In genomic region chr3:112675943-112676530, GRCh38 we compare ENCODE assay signal across 10 cellular contexts. TPM values are rescaled to one million over a fixed set of nuclear protein-coding genes. Genes with fewer than 3 reads are reported as not detected.
A peak's percentile ranks its signal among the peaks of the same experiment; 100 is the strongest.
DNase-seq lines count a peak whose midpoint lies in the region; ATAC-seq and TF ChIP-seq lines count a peak whose summit lies in the region.
"Had no signal": no experiment of that assay in that cellular context is flagged by ENCODE, and none has a peak within 500 bp of the region (broad histone marks: within the 10 kb centered on the region; RNA-seq: fewer than 3 reads in every experiment).

No MANE protein-coding gene starts in this region.

- peaks cover 6% of the 10 kb centered on the region for H3K27me3 Mint-ChIP-seq in activated T-cell treated with anti-CD3 and anti-CD28 coated beads, Interleukin-2, amount 50 U/mL, for 24 hours
- peaks cover 8% of the 10 kb centered on the region for H3K27me3 Mint-ChIP-seq in brain
- no peaks in the 10 kb centered on the region for H3K27me3 Mint-ChIP-seq in stimulated activated memory B cell treated with anti-CD40 and anti-IgM and Interleukin-4, amounts not matched to agents 10 μg/mL and 1 μg/mL and 100 μg/mL, for 72 hours

- H3K27ac ChIP-seq in OCI-LY7 (ENCODE audit: low read depth, low read length, poor library complexity, severe bottlenecking), result no peak overlapping the region

- H3K4me1 Mint-ChIP-seq in activated T-cell treated with anti-CD3 and anti-CD28 coated beads, Interleukin-2, amount 50 U/mL, for 24 hours (ENCODE audit: low read depth), result peaks cover 63% of the 10 kb centered on the region
- peaks cover 25% of the 10 kb centered on the region for H3K4me1 Mint-ChIP-seq in brain
- H3K4me1 Mint-ChIP-seq in stimulated activated memory B cell treated with anti-CD40 and anti-IgM and Interleukin-4, amounts not matched to agents 10 μg/mL and 1 μg/mL and 100 μg/mL, for 72 hours, result peaks cover 33% of the 10 kb centered on the region

- H3K9me3 Mint-ChIP-seq in activated T-cell treated with anti-CD3 and anti-CD28 coated beads, Interleukin-2, amount 50 U/mL, for 24 hours, result no peaks in the 10 kb centered on the region
- H3K9me3 Mint-ChIP-seq in brain, result peaks cover 0 to 2% (median 0%) of the 10 kb centered on the region in 5 experiments
- H3K9me3 Mint-ChIP-seq in stimulated activated memory B cell treated with anti-CD40 and anti-IgM and Interleukin-4, amounts not matched to agents 10 μg/mL and 1 μg/mL and 100 μg/mL, for 72 hours, result no peaks in the 10 kb centered on the region
- H3K9me3 Mint-ChIP-seq: naive thymus-derived CD8-positive, alpha-beta T cell had no signal

- CTCF ChIA-PET in OCI-LY7 (lab: Charles Lee; ENCODE audit: unreplicated experiment), result no interaction called here

- no peaks in the 10 kb centered on the region for H3K36me3 ChIP-seq in OCI-LY7 (ENCODE audit: insufficient read depth, low read length)
- no peaks in the 10 kb centered on the region for H3K36me3 ChIP-seq in HAP-1 (replicated peaks)

- no TSS peak for BruUV-seq in OCI-LY7 (replicated peaks; lab: Mats Ljungman, UMichigan)

- ATAC-seq in stimulated activated memory B cell treated with anti-CD40 and anti-IgM and Interleukin-4, amounts not matched to agents 10 μg/mL and 1 μg/mL and 100 μg/mL, for 72 hours, result no peak
- ATAC-seq in GM19351 (IDR thresholded peaks at IDR 0.05; ENCODE audit: unreplicated experiment), result no peak

- H3K4me1 ChIP-seq in OCI-LY7 (ENCODE audit: insufficient read depth, low read length, poor library complexity, severe bottlenecking) (peaks cover 11% of the 10 kb centered on the region), HAP-1 (peaks cover 17% of the 10 kb centered on the region)

- peak overlapping the region; percentile 43; the same call in 1 of the 2 replicates for H3K4me2 ChIP-seq in OCI-LY7 (ENCODE audit: low read length)

- H3K4me3 ChIP-seq in OCI-LY7 (ENCODE audit: low read depth, low read length, poor library complexity, severe bottlenecking) (no peak overlapping the region), HAP-1 (no peak overlapping the region)

- H3K9me2 ChIP-seq in OCI-LY7 (ENCODE audit: insufficient read depth, low read length), result no peaks in the 10 kb centered on the region

- no peaks in the 10 kb centered on the region for H3K79me2 ChIP-seq in OCI-LY7 (ENCODE audit: insufficient read depth, low read depth, low read length)

- no peak overlapping the region for H3K4me3 Mint-ChIP-seq in activated T-cell treated with anti-CD3 and anti-CD28 coated beads, Interleukin-2, amount 50 U/mL, for 24 hours
- peak overlapping the region in 2 of 5 experiments; percentile 5 to 28 for H3K4me3 Mint-ChIP-seq in brain
- H3K4me3 Mint-ChIP-seq in stimulated activated memory B cell treated with anti-CD40 and anti-IgM and Interleukin-4, amounts not matched to agents 10 μg/mL and 1 μg/mL and 100 μg/mL, for 72 hours, result peak overlapping the region; percentile 62

- H3K27ac Mint-ChIP-seq in activated T-cell treated with anti-CD3 and anti-CD28 coated beads, Interleukin-2, amount 50 U/mL, for 24 hours, result peak overlapping the region; percentile 70
- peak overlapping the region in 3 of 5 experiments; percentile 74 to 88 (median 82) for H3K27ac Mint-ChIP-seq in brain
- peak overlapping the region; percentile 53 for H3K27ac Mint-ChIP-seq in stimulated activated memory B cell treated with anti-CD40 and anti-IgM and Interleukin-4, amounts not matched to agents 10 μg/mL and 1 μg/mL and 100 μg/mL, for 72 hours

- no peaks in the 10 kb centered on the region for H4K20me1 ChIP-seq in OCI-LY7 (ENCODE audit: insufficient read depth, low read length)

- no peaks in the 10 kb centered on the region for H3K36me3 Mint-ChIP-seq in activated T-cell treated with anti-CD3 and anti-CD28 coated beads, Interleukin-2, amount 50 U/mL, for 24 hours (ENCODE audit: low read depth)
- H3K36me3 Mint-ChIP-seq in brain, result no peaks in the 10 kb centered on the region
- H3K36me3 Mint-ChIP-seq in stimulated activated memory B cell treated with anti-CD40 and anti-IgM and Interleukin-4, amounts not matched to agents 10 μg/mL and 1 μg/mL and 100 μg/mL, for 72 hours, result no peaks in the 10 kb centered on the region
- H3K36me3 Mint-ChIP-seq: naive thymus-derived CD8-positive, alpha-beta T cell had no signal

- intact Hi-C loops in OCI-LY7 (cut with micrococcal nuclease; ENCODE audit: unreplicated experiment), result no loop called here

- no peak for DNase-seq in activated T-cell treated with anti-CD3 and anti-CD28 coated beads, Interleukin-2, amount 50 U/mL, for 24 hours
- DNase-seq in activated T-cell treated with anti-CD3 and anti-CD28 coated beads, Interleukin-2, amount 50 U/mL, for 1 hour, result no peak
- DNase-seq in OCI-LY7 (ENCODE audit: low spot score) (no peak), EL (no peak), HAP-1 (ENCODE audit: low spot score in 2 of 2) (no peak)

- in situ Hi-C loops in HAP-1 (cut with MboI; ENCODE audit: low sequenced_read_pairs), result no loop called here

- no peak for TF ChIP-seq CTCF in OCI-LY7 (conservative IDR thresholded peaks at IDR 0.05; ENCODE audit: low read length)
- no peak for TF ChIP-seq CTCF in brain (conservative IDR thresholded peaks at IDR 0.05)

- H3K9me3 ChIP-seq in OCI-LY7 (ENCODE audit: low read length) (no peaks in the 10 kb centered on the region), HAP-1 (no peaks in the 10 kb centered on the region)

- POLR2A ChIA-PET in OCI-LY7 (lab: Charles Lee), result no interaction called here

- no peaks in the 10 kb centered on the region for H3K27me3 ChIP-seq in HAP-1 (ENCODE audit: low read depth)

- H2AFZ ChIP-seq in OCI-LY7 (ENCODE audit: low read length), result peak overlapping the region; percentile 67; the same call in 1 of the 2 replicates

RNA-seq across cellular contexts. Expression of gene CCDC80, which starts 35.1 kb away (rescaled TPM):
- 0.15 and 0.63 TPM in 2 replicates for total RNA-seq in OCI-LY7 (2014; rRNA removed; shearing (Covaris generic))
- 0.28 and 0.59 TPM in 2 replicates for total RNA-seq in OCI-LY7 (2022)
- 3.2 TPM for polyA plus RNA-seq in brain (ENCODE audit: insufficient read depth, low read depth, low replicate concordance)
- total RNA-seq: activated CD8-positive, alpha-beta memory T cell treated with anti-CD3 and anti-CD28 coated beads for 36 hours; naive thymus-derived CD8-positive, alpha-beta T cell had no signal
